8 cellular contexts compared by ENCODE assay signal in the genomic region with DNA sequence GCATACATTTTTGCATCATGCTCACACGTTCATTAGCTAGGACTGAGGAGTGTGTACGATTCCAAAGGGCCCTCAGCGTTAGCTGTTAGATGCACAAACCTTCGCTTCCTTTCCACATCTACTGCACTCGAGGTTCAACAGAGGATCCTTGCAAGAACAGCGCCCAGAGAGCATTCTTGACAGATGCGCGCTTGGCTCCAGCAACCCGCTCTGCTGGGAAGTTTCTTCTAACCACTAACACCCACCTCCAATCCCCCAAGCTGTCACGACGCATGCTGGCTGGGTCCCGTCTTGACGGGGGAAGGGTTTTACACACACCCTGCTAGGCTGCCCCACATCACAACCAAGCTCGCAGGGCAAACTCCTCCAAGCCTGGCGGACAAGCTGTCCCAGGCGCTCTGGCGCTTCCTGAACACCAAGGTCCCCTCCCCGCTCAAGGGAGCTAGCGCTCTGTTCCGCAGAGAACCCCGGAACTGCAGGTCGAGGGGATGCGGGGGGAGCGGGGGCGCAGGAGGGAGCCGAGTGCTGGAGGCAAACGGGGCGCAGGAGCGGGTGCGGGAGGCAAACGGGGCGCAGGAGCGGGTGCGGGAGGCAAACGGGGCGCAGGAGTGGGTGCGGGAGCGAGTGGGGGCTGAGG. TPM values are rescaled to one million over a fixed set of nuclear protein-coding genes. Genes with fewer than 3 reads are reported as not detected.
DNase-seq lines count a peak whose midpoint lies in the region; ATAC-seq, FAIRE-seq and TF ChIP-seq lines count a peak whose summit lies in the region.

No MANE protein-coding gene starts in this region.

- no peaks in the 10 kb centered on the region for H3F3A ChIP-seq in PC-3 (ENCODE audit: low read length, unreplicated experiment)

- no peaks in the 10 kb centered on the region for H3K9me3 Mint-ChIP-seq in HFFc6
- H3K9me3 Mint-ChIP-seq in central memory CD8-positive, alpha-beta T cell: no peaks in the 10 kb centered on the region
- H3K9me3 Mint-ChIP-seq in stimulated activated naive CD8-positive, alpha-beta T cell treated with anti-CD3 and anti-CD28 coated beads, Interleukin-15, amount 100 ng/mL, for 72 hours: no peaks in the 10 kb centered on the region

- BruUV-seq in PC-3 (replicated peaks; lab: Mats Ljungman, UMichigan): TSS peak; percentile 18
- BruUV-seq in HepG2 (replicated peaks; lab: Mats Ljungman, UMichigan): no TSS peak

- H3K79me2 ChIP-seq in PC-3 (ENCODE audit: low read length) (no peaks in the 10 kb centered on the region), HepG2 (ENCODE audit: insufficient read depth, low read length) (no peaks in the 10 kb centered on the region)

- CTCF ChIA-PET in PC-3 (lab: Charles Lee) (interaction anchor here (0.6 kb wide), 1 partner anchor 364 kb away, joined by 6 read pairs; no protein-coding TSS in a partner anchor), HepG2 (lab: Yijun Ruan, JAX; ENCODE audit: low intra/inter-chr PET ratio, low total read pairs) (no interaction called here)

- H3K9me2 ChIP-seq in PC-3 (replicated peaks; ENCODE audit: low read length): no peaks in the 10 kb centered on the region

- POLR2A ChIA-PET in PC-3 (lab: Charles Lee; ENCODE audit: unreplicated experiment) (interaction anchor here (0.6 to 0.7 kb wide), 2 partner anchors 132 to 135 kb away, joined by 3 read pairs; no protein-coding TSS in a partner anchor), HepG2 (lab: Yijun Ruan, JAX) (no interaction called here)

- H3K9ac ChIP-seq in PC-3 (ENCODE audit: low read length) (no peak overlapping the region), HepG2 (ENCODE audit: insufficient read depth, low read depth, low read length) (no peak overlapping the region)

- H3K27me3 ChIP-seq in PC-3 (ENCODE audit: low read length) (peaks cover 50% of the 10 kb centered on the region), HepG2 (ENCODE audit: control insufficient read depth in 1 of 2, insufficient read depth in 2 of 2, low read length in 2 of 2) (peaks cover 6 to 34% of the 10 kb centered on the region in 2 experiments; a peak in 3 of 5 replicates)

- peak overlapping the region; percentile 74 for H3K4me3 Mint-ChIP-seq in HFFc6
- peak overlapping the region; percentile 74 for H3K4me3 Mint-ChIP-seq in central memory CD8-positive, alpha-beta T cell
- H3K4me3 Mint-ChIP-seq in stimulated activated naive CD8-positive, alpha-beta T cell treated with anti-CD3 and anti-CD28 coated beads, Interleukin-15, amount 100 ng/mL, for 72 hours: peak overlapping the region; percentile 70 to 82

- H3K4me1 Mint-ChIP-seq in HFFc6 (ENCODE audit: low read depth): peaks cover 22% of the 10 kb centered on the region
- H3K4me1 Mint-ChIP-seq in central memory CD8-positive, alpha-beta T cell: peaks cover 19% of the 10 kb centered on the region
- H3K4me1 Mint-ChIP-seq in stimulated activated naive CD8-positive, alpha-beta T cell treated with anti-CD3 and anti-CD28 coated beads, Interleukin-15, amount 100 ng/mL, for 72 hours: peaks cover 24% of the 10 kb centered on the region

- H3K27ac Mint-ChIP-seq in HFFc6: no peak overlapping the region
- H3K27ac Mint-ChIP-seq in central memory CD8-positive, alpha-beta T cell (ENCODE audit: low read depth): no peak overlapping the region
- no peak overlapping the region for H3K27ac Mint-ChIP-seq in stimulated activated naive CD8-positive, alpha-beta T cell treated with anti-CD3 and anti-CD28 coated beads, Interleukin-15, amount 100 ng/mL, for 72 hours

- H3K4me1 ChIP-seq in PC-3 (ENCODE audit: insufficient read depth, low read length): peaks cover 14% of the 10 kb centered on the region
- 0 out of 2 replicates have a peak, but pooled peaks cover 4% of the 10 kb centered on the region for H3K4me1 ChIP-seq in HepG2 (ENCODE audit: insufficient read depth, low read length)

- H3K36me3 ChIP-seq in PC-3 (ENCODE audit: low read depth, low read length): no peaks in the 10 kb centered on the region
- H3K36me3 ChIP-seq in HepG2 (replicated peaks in 1 of 2; ENCODE audit: control insufficient read depth in 1 of 2, insufficient read depth in 2 of 2, low read length in 2 of 2): no peaks in the 10 kb centered on the region

- TF ChIP-seq RAD21 in HepG2 (CRISPR knock-in tag; IDR thresholded peaks at IDR 0.05): no peak

- H4K20me1 ChIP-seq in PC-3 (ENCODE audit: low read length) (no peaks in the 10 kb centered on the region), HepG2 (ENCODE audit: insufficient read depth, low read length) (no peaks in the 10 kb centered on the region)

- 23% methylated on average over 30 of the region's 38 CpGs for WGBS in HepG2 (ENCODE audit: low lambda C conversion rate)

- no peak for TF ChIP-seq POLR2A in HepG2 (IDR thresholded peaks at IDR 0.05; ENCODE audit: insufficient read depth in 1 of 2, low read depth in 2 of 2, low read length in 2 of 2)

- H3K36me3 Mint-ChIP-seq in HFFc6 (ENCODE audit: low read depth): no peaks in the 10 kb centered on the region
- H3K36me3 Mint-ChIP-seq in central memory CD8-positive, alpha-beta T cell (ENCODE audit: insufficient read depth): peaks cover 7% of the 10 kb centered on the region

- H3K4me3 ChIP-seq in PC-3 (ENCODE audit: low read length) (peak overlapping the region; percentile 63), HepG2 (replicated peaks in 1 of 3; ENCODE audit: insufficient read depth in 1 of 3, low read depth in 2 of 3, low read length in 3 of 3) (peak overlapping the region; percentile 34 to 55 (median 49); a peak in 4 of 6 replicates)

- H2AFZ ChIP-seq in PC-3 (ENCODE audit: low read length): peak overlapping the region; percentile 67
- H2AFZ ChIP-seq in HepG2 (ENCODE audit: low read length): no peak overlapping the region

- H3K9me3 ChIP-seq in PC-3 (ENCODE audit: low read length) (no peaks in the 10 kb centered on the region), HepG2 (ENCODE audit: low read length) (no peaks in the 10 kb centered on the region)

- ATAC-seq in PC-3: peak; percentile 60
- peak; percentile 20 for ATAC-seq in central memory CD8-positive, alpha-beta T cell (replicated peaks; ENCODE audit: extremely low read depth, poor library complexity, severe bottlenecking)
- ATAC-seq in HepG2: peak; percentile 85
- peak; percentile 45 for ATAC-seq in stimulated activated naive CD8-positive, alpha-beta T cell treated with anti-CD3 and anti-CD28 coated beads, Interleukin-15, amount 100 ng/mL, for 72 hours
- ATAC-seq in HG03196 (IDR thresholded peaks at IDR 0.05; ENCODE audit: unreplicated experiment): no peak

- peak; percentile 84 for DNase-seq in NK-92 treated with Interleukin-12 subunit alpha and Interleukin-12 subunit beta, amount 100 ng/mL, for 24 hours (lab: John Stamatoyannopoulos, UW)
- DNase-seq in NK-92 (lab: John Stamatoyannopoulos, UW; ENCODE audit: unreplicated experiment): no peak
- no peak for DNase-seq in HFFc6
- DNase-seq in PC-3: no peak
- DNase-seq in central memory CD8-positive, alpha-beta T cell (ENCODE audit: low spot score in 2 of 2): no peak
- DNase-seq in HepG2 (ENCODE audit: low spot score): no peak
- DNase-seq in stimulated activated naive CD8-positive, alpha-beta T cell treated with anti-CD3 and anti-CD28 coated beads, Interleukin-15, amount 100 ng/mL, for 72 hours: peak; percentile 11 to 29

- in situ Hi-C loops in HepG2 (cut with HindIII; ENCODE audit: extremely low pct_ligation_motif_present, low pct_unique_long_range_greater_than_20kb): no loop called here

- H3K4me2 ChIP-seq in PC-3 (ENCODE audit: low read length): peak overlapping the region; percentile 79
- peak overlapping the region; percentile 49; the same call in 1 of the 2 replicates for H3K4me2 ChIP-seq in HepG2 (ENCODE audit: low read depth, low read length)

- TF ChIP-seq CTCF in HFFc6 (IDR thresholded peaks at IDR 0.05) (no peak), PC-3 (conservative IDR thresholded peaks at IDR 0.05; ENCODE audit: low read depth, low read length) (no peak), HepG2 (CRISPR knock-in tag; IDR thresholded peaks at IDR 0.05) (no peak)

- TF ChIP-seq EP300 in HepG2 (IDR thresholded peaks at IDR 0.05; ENCODE audit: low read depth in 2 of 2, low read length in 2 of 2) (no peak), HepG2 (CRISPR knock-in tag; IDR thresholded peaks at IDR 0.05; ENCODE audit: borderline replicate concordance) (no peak)

- FAIRE-seq in HepG2 (lab: Jason Lieb, UNC): no peak

- H3K27ac ChIP-seq in PC-3 (ENCODE audit: low read length) (no peak overlapping the region), HepG2 (ENCODE audit: extremely low read length, insufficient read depth, low read length) (no peak overlapping the region)

- intact Hi-C loops in PC-3 (cut with micrococcal nuclease) (loop anchor here (2.0 to 5.0 kb wide), 2 partner anchors 16 to 191 kb away; a partner anchor contains a TSS), HepG2 (cut with micrococcal nuclease; ENCODE audit: unreplicated experiment) (loop anchor here (2.0 kb wide), 1 partner anchor 186 kb away; no protein-coding TSS in a partner anchor)

- peaks cover 29% of the 10 kb centered on the region for H3K27me3 Mint-ChIP-seq in HFFc6 (ENCODE audit: insufficient read depth)
- peaks cover 90% of the 10 kb centered on the region for H3K27me3 Mint-ChIP-seq in central memory CD8-positive, alpha-beta T cell
- peaks cover 95% of the 10 kb centered on the region for H3K27me3 Mint-ChIP-seq in stimulated activated naive CD8-positive, alpha-beta T cell treated with anti-CD3 and anti-CD28 coated beads, Interleukin-15, amount 100 ng/mL, for 72 hours

RNA-seq across cellular contexts. Expression of a gene that starts 0.7 kb away (rescaled TPM):
- under 1 TPM in 1 of 6 experiments, not detected in 5; 0.07 TPM for total RNA-seq in HFFc6 (2021; fragmentation: NEBNext Ultra II Directional; extraction: Animal tissue kit (Norgen Biotek cat#: 25700))
- 0.15 and 0.29 TPM in 2 replicates for total RNA-seq in PC-3 (2014; rRNA removed)
- 0.07 TPM in 1 of 2 replicates, not detected in the other for total RNA-seq in HepG2 (2016; rRNA removed; fragmentation: Illumina TruSeq; extraction: Trizol)
- not detected in 2 replicates for total RNA-seq in HepG2 (2016; cell fraction: cytosol; rRNA removed; fragmentation: Illumina TruSeq; extraction: Trizol; ENCODE audit: low read depth)
- not detected in 2 replicates for total RNA-seq in HepG2 (2016; cell fraction: insoluble cytoplasmic fraction; rRNA removed; fragmentation: Illumina TruSeq; extraction: Trizol)
- total RNA-seq in HepG2 (2016; cell fraction: membrane; rRNA removed; fragmentation: Illumina TruSeq; extraction: Trizol): not detected in 2 replicates
- not detected in 2 replicates for total RNA-seq in HepG2 (2016; cell fraction: nucleus; rRNA removed; fragmentation: Illumina TruSeq; extraction: Trizol)
- polyA plus RNA-seq in HepG2 (2011; rRNA removed): not detected in 2 replicates
- not detected in 2 replicates for polyA plus RNA-seq in HepG2 (2011; cell fraction: cytosol; rRNA removed)
- polyA plus RNA-seq in HepG2 (2011; cell fraction: nucleus; rRNA removed): not detected in 2 replicates
- not detected in 2 replicates for polyA plus RNA-seq in HepG2 (2012)
- not detected in 2 replicates for polyA plus RNA-seq in HepG2 (2016; cell fraction: cytosol; fragmentation: Illumina TruSeq; extraction: Trizol; ENCODE audit: low read depth)
- not detected in 2 replicates for polyA plus RNA-seq in HepG2 (2016; cell fraction: insoluble cytoplasmic fraction; fragmentation: Illumina TruSeq; extraction: Trizol; ENCODE audit: low read depth)
- not detected in 2 replicates for polyA plus RNA-seq in HepG2 (2016; cell fraction: membrane; fragmentation: Illumina TruSeq; extraction: Trizol; ENCODE audit: low read depth)
- not detected in 2 replicates for polyA plus RNA-seq in HepG2 (2016; cell fraction: nucleus; fragmentation: Illumina TruSeq; extraction: Trizol; ENCODE audit: insufficient read depth, low read depth)
- polyA minus RNA-seq in HepG2 (2011; rRNA and poly(A)+ RNA removed; ENCODE audit: low replicate concordance): 0.07 TPM in 1 of 2 replicates, not detected in the other
- polyA minus RNA-seq in HepG2 (2011; cell fraction: cytosol; rRNA and poly(A)+ RNA removed): not detected in 2 replicates
- polyA minus RNA-seq in HepG2 (2011; cell fraction: nucleus; rRNA and poly(A)+ RNA removed): not detected in 2 replicates

Comparison
In these comparisons a context has a peak if more than half of its experiments do, and no peak if none do; other contexts are left out.
1. DNase-seq: peak in NK-92 treated with Interleukin-12 subunit alpha and Interleukin-12 subunit beta, amount 100 ng/mL, for 24 hours (single experiment) and stimulated activated naive CD8-positive, alpha-beta T cell treated with anti-CD3 and anti-CD28 coated beads, Interleukin-15, amount 100 ng/mL, for 72 hours (2 of 2); none in NK-92 (single experiment), HFFc6 (single experiment), PC-3 (single experiment), central memory CD8-positive, alpha-beta T cell (0 of 2) and HepG2 (single experiment).
2. Peak in every context shown above with its lines, with median percentiles within 50 percentile points of each other: H3K4me3 Mint-ChIP-seq.